ENCODE assay signal across 28 cellular contexts in genomic region chr11:125319649-125320048, GRCh38.
"Had no signal": no experiment of that assay in that cellular context is flagged by ENCODE, and none has a peak within 500 bp of the region (broad histone marks: within the 10 kb centered on the region; RNA-seq: fewer than 3 reads in every experiment).

No MANE protein-coding gene starts in this region.

- H3K79me2 ChIP-seq: hepatocyte had no signal

- H2AFZ ChIP-seq: hepatocyte had no signal

- H3K36me3 ChIP-seq: colonic mucosa, esophagus muscularis mucosa, esophagus squamous epithelium, gastrocnemius medialis, gastroesophageal sphincter, heart left ventricle, heart right ventricle had no signal

- H3K9me3 ChIP-seq: colonic mucosa, esophagus muscularis mucosa, esophagus squamous epithelium, gastrocnemius medialis had no signal

- H3K27me3 ChIP-seq: colonic mucosa, dorsolateral prefrontal cortex, esophagus muscularis mucosa, esophagus squamous epithelium, gastrocnemius medialis, gastroesophageal sphincter, hepatocyte had no signal

- FAIRE-seq: endometrium, endothelial cell of umbilical vein, frontal cortex had no signal

- ATAC-seq: effector memory CD8-positive, alpha-beta T cell; esophagus mucosa; foreskin keratinocyte; gastrocnemius medialis; gastroesophageal sphincter; heart left ventricle; heart right ventricle had no signal

- H3K27ac ChIP-seq: colonic mucosa, coronary artery, epithelial cell of prostate, esophagus muscularis mucosa, esophagus squamous epithelium, foreskin keratinocyte, gastrocnemius medialis, gastroesophageal sphincter, heart left ventricle, heart right ventricle, hepatocyte had no signal

- DNase-seq: colonic mucosa; cortex of kidney; dermis blood vessel endothelial cell; dorsolateral prefrontal cortex; effector CD4-positive, alpha-beta T cell; effector CD8-positive, alpha-beta T cell; effector memory CD4-positive, alpha-beta T cell; effector memory CD8-positive, alpha-beta T cell; endodermal cell; erythroblast; esophagus squamous epithelium; foreskin fibroblast; foreskin keratinocyte; foreskin melanocyte; gastrocnemius medialis; glutamatergic neuron; head of caudate nucleus; heart left ventricle; heart right ventricle had no signal

- H3K4me3 ChIP-seq: colonic mucosa, coronary artery, dorsolateral prefrontal cortex, esophagus muscularis mucosa, esophagus squamous epithelium, gastrocnemius medialis, gastroesophageal sphincter, heart left ventricle, heart right ventricle, hepatocyte had no signal

- H3K4me2 ChIP-seq: hepatocyte had no signal

- H3K4me1 ChIP-seq: colonic mucosa, foreskin keratinocyte, gastrocnemius medialis had no signal
